ENCODE assay signal across 13 cellular contexts in genomic region chr12:101761347-101761746, GRCh38. TPM values are rescaled to one million over a fixed set of nuclear protein-coding genes. Genes with fewer than 3 reads are reported as not detected.
"Had no signal": no experiment of that assay in that cellular context is flagged by ENCODE, and none has a peak within 500 bp of the region (broad histone marks: within the 10 kb centered on the region; RNA-seq: fewer than 3 reads in every experiment).

No MANE protein-coding gene starts in this region.

- H3K9me3 Mint-ChIP-seq: activated CD4-positive, alpha-beta memory T cell treated with anti-CD3 and anti-CD28 coated beads for 36 hours; activated naive CD8-positive, alpha-beta T cell treated with anti-CD3 and anti-CD28 coated beads for 36 hours; activated T-cell treated with anti-CD3 and anti-CD28 coated beads, Interleukin-2, amount 50 U/mL, for 4 hours; natural killer cell treated with Interleukin-12 subunit alpha and Interleukin-12 subunit beta and Interleukin-15 and Interleukin-18, amount 100 ng/mL, for 72 hours; type B pancreatic cell had no signal

- H3K4me1 Mint-ChIP-seq: activated naive CD8-positive, alpha-beta T cell treated with anti-CD3 and anti-CD28 coated beads for 36 hours had no signal

- ATAC-seq: activated T-cell treated with anti-CD3 and anti-CD28 coated beads, Interleukin-2, amount 50 U/mL, for 4 hours; natural killer cell treated with Interleukin-12 subunit alpha and Interleukin-12 subunit beta and Interleukin-15 and Interleukin-18, amount 100 ng/mL, for 72 hours; sciatic nerve had no signal

- H3K27ac Mint-ChIP-seq: activated CD4-positive, alpha-beta memory T cell treated with anti-CD3 and anti-CD28 coated beads for 36 hours; activated naive CD8-positive, alpha-beta T cell treated with anti-CD3 and anti-CD28 coated beads for 36 hours; natural killer cell treated with Interleukin-12 subunit alpha and Interleukin-12 subunit beta and Interleukin-15 and Interleukin-18, amount 100 ng/mL, for 72 hours; type B pancreatic cell had no signal

- H3K4me3 Mint-ChIP-seq: activated CD4-positive, alpha-beta memory T cell treated with anti-CD3 and anti-CD28 coated beads for 36 hours; activated naive CD8-positive, alpha-beta T cell treated with anti-CD3 and anti-CD28 coated beads for 36 hours; activated T-cell treated with anti-CD3 and anti-CD28 coated beads, Interleukin-2, amount 50 U/mL, for 4 hours; natural killer cell treated with Interleukin-12 subunit alpha and Interleukin-12 subunit beta and Interleukin-15 and Interleukin-18, amount 100 ng/mL, for 72 hours; type B pancreatic cell had no signal

- H3K4me3 ChIP-seq: lung had no signal

- H3K27me3 Mint-ChIP-seq: activated CD4-positive, alpha-beta memory T cell treated with anti-CD3 and anti-CD28 coated beads for 36 hours; activated naive CD8-positive, alpha-beta T cell treated with anti-CD3 and anti-CD28 coated beads for 36 hours; natural killer cell treated with Interleukin-12 subunit alpha and Interleukin-12 subunit beta and Interleukin-15 and Interleukin-18, amount 100 ng/mL, for 72 hours; type B pancreatic cell had no signal

- DNase-seq: activated CD4-positive, alpha-beta memory T cell treated with anti-CD3 and anti-CD28 coated beads for 36 hours; activated effector memory CD4-positive, alpha-beta T cell treated with anti-CD3 and anti-CD28 coated beads, Interleukin-2, amount 50 U/mL, for 16 hours; activated naive CD8-positive, alpha-beta T cell treated with anti-CD3 and anti-CD28 coated beads for 36 hours; activated T-cell treated with anti-CD3 and anti-CD28 coated beads, Interleukin-2, amount 50 U/mL, for 4 hours; aorta; hypothalamus; stimulated activated naive CD4-positive, alpha-beta T cell treated with Interleukin-2 at 50 U/mL for 16 hours; T-helper 9 cell had no signal

RNA-seq across cellular contexts. Expression of gene SYCP3, which starts 22.1 kb away (rescaled TPM):
- total RNA-seq: glomerular endothelial cell, sciatic nerve had no signal
